6 cellular contexts compared by ENCODE assay signal in the genomic region with DNA sequence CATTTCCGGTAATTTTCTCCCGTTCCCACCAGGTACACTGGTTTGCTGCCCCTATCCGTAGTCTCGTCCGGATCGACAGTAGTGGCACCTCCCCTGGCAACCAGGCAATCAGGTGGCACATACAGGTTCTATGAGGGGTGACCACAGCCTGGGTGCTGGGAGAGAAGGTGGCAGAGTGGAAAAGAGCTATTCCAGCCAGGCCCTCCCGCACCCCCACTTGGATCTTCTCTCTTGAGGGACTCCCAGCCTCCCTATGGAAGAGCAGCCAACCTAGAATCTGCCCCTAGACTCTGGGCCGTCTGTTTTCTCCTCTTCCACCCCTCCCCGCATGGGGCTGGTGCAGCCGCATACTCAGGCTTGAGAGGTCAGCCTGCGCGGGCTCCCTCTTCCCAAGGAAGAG. TPM values are rescaled to one million over a fixed set of nuclear protein-coding genes. Genes with fewer than 3 reads are reported as not detected.
"Had no signal": no experiment of that assay in that cellular context is flagged by ENCODE, and none has a peak within 500 bp of the region (broad histone marks: within the 10 kb centered on the region; RNA-seq: fewer than 3 reads in every experiment).

No MANE protein-coding gene starts in this region.

- H3K4me2 ChIP-seq: GM23338 had no signal

- ATAC-seq: GM23338, K562 had no signal

- DNase-seq: H9, HCEC 1CT, IMR-90 had no signal

- H2AFZ ChIP-seq: GM23338 had no signal

- H3K4me3 ChIP-seq: GM23338, K562 had no signal

RNA-seq across cellular contexts. Expression of gene GPR26, which starts 58.6 kb away (rescaled TPM):
- total RNA-seq: HT-29, IMR-90, K562 had no signal
- polyA plus RNA-seq: IMR-90, K562 had no signal
